Comparison of ENCODE assay signal across 8 cellular contexts in genomic region chr3:16264708-16265454, GRCh38. TPM values are rescaled to one million over a fixed set of nuclear protein-coding genes. Genes with fewer than 3 reads are reported as not detected.
DNase-seq lines count a peak whose midpoint lies in the region; ATAC-seq and TF ChIP-seq lines count a peak whose summit lies in the region.

Gene DPH3 (minus strand): TSS chr3:16264943. CDS start chr3:16264876, 67 bp downstream.
Gene OXNAD1 (plus strand): TSS chr3:16265212. CDS start chr3:16270953, 5,741 bp downstream.

- H3K79me2 ChIP-seq in PC-9 (ENCODE audit: low read depth): peaks cover 65% of the 10 kb centered on the region

- H3K4me2 ChIP-seq in PC-9: peak within 1 kb of the TSS; percentile 95

- POLR2A ChIA-PET in PC-9 (lab: Charles Lee; ENCODE audit: unreplicated experiment): interaction anchor here (0.5 to 0.7 kb wide), 3 partner anchors 303 to 749 kb away, joined by 3 to 19 read pairs (median 9); no protein-coding TSS in a partner anchor

- peak within 1 kb of the TSS; percentile 67 for H3K27ac ChIP-seq in PC-9
- H3K27ac ChIP-seq in mucosa of rectum (ENCODE audit: low read depth in 2 of 2, low read length in 2 of 2): peak within 1 kb of the TSS; percentile 91 to 94

- intact Hi-C loops in PC-9 (cut with micrococcal nuclease; ENCODE audit: unreplicated experiment): loop anchor here (5.0 kb wide), 2 partner anchors 287 to 633 kb away; no protein-coding TSS in a partner anchor

- peak within 1 kb of the TSS; percentile 96 for H2AFZ ChIP-seq in PC-9

- H3K9me3 ChIP-seq in PC-9 (ENCODE audit: insufficient read depth, low read depth): no peaks in the 10 kb centered on the region
- H3K9me3 ChIP-seq in mucosa of rectum (ENCODE audit: control insufficient read depth in 2 of 2, low read length in 2 of 2): no peaks in the 10 kb centered on the region

- ATAC-seq in GM21619 (IDR thresholded peaks at IDR 0.05; ENCODE audit: unreplicated experiment): peak; percentile 98

- H3K27me3 ChIP-seq in PC-9 (ENCODE audit: insufficient read depth, low read depth) (no peaks in the 10 kb centered on the region), mucosa of rectum (ENCODE audit: control insufficient read depth in 2 of 2, insufficient read depth in 2 of 2, low read length in 2 of 2) (no peaks in the 10 kb centered on the region)

- peak within 1 kb of the TSS; percentile 88 to 96 for H3K9ac ChIP-seq in mucosa of rectum (ENCODE audit: low read depth in 1 of 2, low read length in 2 of 2)

- no peaks in the 10 kb centered on the region; the same call in none of the 2 replicates for H4K20me1 ChIP-seq in PC-9 (ENCODE audit: insufficient read depth)

- no TSS peak for BruUV-seq in PC-9 (replicated peaks; lab: Mats Ljungman, UMichigan)

- no peaks in the 10 kb centered on the region for H3F3A ChIP-seq in PC-9 (ENCODE audit: insufficient read depth, low read depth)

- H3K4me1 ChIP-seq in PC-9 (replicated peaks; ENCODE audit: insufficient read depth) (peaks cover 33% of the 10 kb centered on the region), mucosa of rectum (ENCODE audit: control insufficient read depth in 2 of 2, insufficient read depth in 2 of 2, low read length in 2 of 2) (peaks cover 17 to 22% of the 10 kb centered on the region in 2 donors)

- peak within 1 kb of the TSS; percentile 98 for H3K4me3 ChIP-seq in Jurkat, Clone E6-1 (ENCODE audit: low read length)
- H3K4me3 ChIP-seq in PC-9 (peak within 1 kb of the TSS; percentile 98), mucosa of rectum (ENCODE audit: low read length in 2 of 2) (peak within 1 kb of the TSS; percentile 90 to 98)

- TF ChIP-seq POLR2A in erythroblast (IDR thresholded peaks at IDR 0.05; ENCODE audit: low read length): peak; percentile 91

- no peaks in the 10 kb centered on the region for H3K9me2 ChIP-seq in PC-9 (ENCODE audit: insufficient read depth)

- CTCF ChIA-PET in PC-9 (lab: Charles Lee): interaction anchor here (0.6 kb wide), 1 partner anchor 286 kb away, joined by 3 read pairs; no protein-coding TSS in a partner anchor

- H3K36me3 ChIP-seq in PC-9 (ENCODE audit: low read depth) (peaks cover 12% of the 10 kb centered on the region; the same call in 1 of the 2 replicates), mucosa of rectum (ENCODE audit: control insufficient read depth in 2 of 2, insufficient read depth in 2 of 2, low read length in 2 of 2) (peaks cover 0 to 10% of the 10 kb centered on the region in 2 donors)

- no peak for TF ChIP-seq CTCF in PC-9 (conservative IDR thresholded peaks at IDR 0.05)

- DNase-seq in DMS153 treated with DMSO at 0.1 percent for 48 hours (lab: John Stamatoyannopoulos, UW; ENCODE audit: unreplicated experiment): peak; percentile 78
- DNase-seq in Jurkat, Clone E6-1 (ENCODE audit: low read depth, low spot score): peak; percentile 99
- DNase-seq in PC-9: peak; percentile 94 to 98
- peak; percentile 99 for DNase-seq in activated T-cell treated with anti-CD3 and anti-CD28 coated beads, Interleukin-2, amount 50 U/mL, for 1 hour
- peak; percentile 100 for DNase-seq in erythroblast (lab: John Stamatoyannopoulos, UW)
- DNase-seq in stimulated activated CD8-positive, alpha-beta memory T cell treated with anti-CD3 and anti-CD28 coated beads, Interleukin-4, amount 100 ng/mL, for 48 hours: peak; percentile 100

RNA-seq across cellular contexts. Expression of gene DPH3, which starts in this region (rescaled TPM):
- 24.7 TPM for polyA plus RNA-seq in Jurkat, Clone E6-1 (2012; ENCODE audit: insufficient read depth, insufficient read length)
- 12.1 and 16.2 TPM in 2 replicates for total RNA-seq in PC-9 (2021)

RNA-seq across cellular contexts. Expression of gene OXNAD1, which starts in this region (rescaled TPM):
- polyA plus RNA-seq in Jurkat, Clone E6-1 (2012; ENCODE audit: insufficient read depth, insufficient read length): 15.0 TPM
- 15.7 and 18.5 TPM in 2 replicates for total RNA-seq in PC-9 (2021)

Comparison
In these comparisons a context has a peak if more than half of its experiments do, and no peak if none do; other contexts are left out.
1. Peak in every context shown above with its lines: DNase-seq, ATAC-seq, H3K4me3 ChIP-seq and H3K27ac ChIP-seq.